Comparison of ENCODE assay signal across 1 cellular context in genomic region chr6:52611833-52612232, GRCh38.
TF ChIP-seq lines count a peak whose summit lies in the region.

No MANE protein-coding gene starts in this region.

TF ChIP-seq in GM23338, 12 proteins besides CTCF, POLR2A, EP300 and RAD21 (continued from another document):
- no peak for TF ChIP-seq ZNF462 (CRISPR knock-in tag; IDR thresholded peaks at IDR 0.05)
- no peak for TF ChIP-seq REST (IDR thresholded peaks at IDR 0.05; ENCODE audit: unreplicated experiment)
